In genomic region chr22:35547993-35548761, GRCh38 we compare ENCODE assay signal across 13 cellular contexts. TPM values are rescaled to one million over a fixed set of nuclear protein-coding genes. Genes with fewer than 3 reads are reported as not detected.
A peak's percentile ranks its signal among the peaks of the same experiment; 100 is the strongest.
DNase-seq lines count a peak whose midpoint lies in the region; ATAC-seq and TF ChIP-seq lines count a peak whose summit lies in the region.
"Had no signal": no experiment of that assay in that cellular context is flagged by ENCODE, and none has a peak within 500 bp of the region (broad histone marks: within the 10 kb centered on the region; RNA-seq: fewer than 3 reads in every experiment).

No MANE protein-coding gene starts in this region.

- peaks cover 18% of the 10 kb centered on the region for H3F3A ChIP-seq in neural progenitor cell (ENCODE audit: low read depth)

- ATAC-seq in GM21528 (IDR thresholded peaks at IDR 0.05; ENCODE audit: low FRiP score, unreplicated experiment) = no peak
- ATAC-seq in activated naive CD4-positive, alpha-beta T cell treated with anti-CD3 and anti-CD28 coated beads, Interleukin-2, amount 50 U/mL, for 72 hours = no peak

- no peaks in the 10 kb centered on the region for H4K20me1 ChIP-seq in neural progenitor cell (ENCODE audit: low read depth)

- H3K9ac ChIP-seq in neural progenitor cell = no peak overlapping the region

- H3K9me3 ChIP-seq in neural progenitor cell (ENCODE audit: low read depth) = no peaks in the 10 kb centered on the region

- H3K36me3 Mint-ChIP-seq in neural progenitor cell = no peaks in the 10 kb centered on the region
- H3K36me3 Mint-ChIP-seq in activated naive CD4-positive, alpha-beta T cell treated with anti-CD3 and anti-CD28 coated beads, Interleukin-2, amount 50 U/mL, for 72 hours = no peaks in the 10 kb centered on the region

- peak overlapping the region; percentile 16 for H3K4me2 ChIP-seq in neural progenitor cell

- no peak overlapping the region for H2AFZ ChIP-seq in neural progenitor cell (replicated peaks)

- POLR2A ChIA-PET in GM10248 (lab: Yijun Ruan, JAX) = no interaction called here

- H3K27ac Mint-ChIP-seq in neural progenitor cell = no peak overlapping the region
- H3K27ac Mint-ChIP-seq in activated naive CD4-positive, alpha-beta T cell treated with anti-CD3 and anti-CD28 coated beads, Interleukin-2, amount 50 U/mL, for 72 hours = no peak overlapping the region

- H3K79me2 ChIP-seq in neural progenitor cell (ENCODE audit: low read depth) = no peaks in the 10 kb centered on the region

- peaks cover 29% of the 10 kb centered on the region for H3K27me3 Mint-ChIP-seq in neural progenitor cell (ENCODE audit: insufficient read depth, low read depth)

- H3K27me3 ChIP-seq in neural progenitor cell = peaks cover 16% of the 10 kb centered on the region

- H3K9me3 Mint-ChIP-seq in neural progenitor cell = no peaks in the 10 kb centered on the region
- no peaks in the 10 kb centered on the region for H3K9me3 Mint-ChIP-seq in activated naive CD4-positive, alpha-beta T cell treated with anti-CD3 and anti-CD28 coated beads, Interleukin-2, amount 50 U/mL, for 72 hours

- H3K4me1 Mint-ChIP-seq in neural progenitor cell = peaks cover 33% of the 10 kb centered on the region

- DNase-seq in GM10248 (ENCODE audit: extremely low spot score) (no peak), NB4 (ENCODE audit: low read depth) (peak; percentile 28), choroid plexus epithelial cell (ENCODE audit: low read depth) (peak; percentile 20), neural progenitor cell (ENCODE audit: low spot score) (peak; percentile 56), EL (no peak), HCEC 1CT (no peak)
- DNase-seq in activated naive CD4-positive, alpha-beta T cell treated with anti-CD3 and anti-CD28 coated beads, Interleukin-2, amount 50 U/mL, for 72 hours (ENCODE audit: low spot score in 2 of 2) = no peak
- DNase-seq: mammary epithelial cell, NCI-H1092 treated with DMSO at 0.1 percent for 48 hours, NCI-H446 treated with DMSO at 0.1 percent for 48 hours, occipital lobe, T1000 had no signal

- H3K4me3 ChIP-seq in NB4 (ENCODE audit: low read depth, low read length) = no peak overlapping the region
- no peak overlapping the region for H3K4me3 ChIP-seq in choroid plexus epithelial cell (ENCODE audit: low read depth, low read length)
- H3K4me3 ChIP-seq in neural progenitor cell = no peak overlapping the region

- peak; percentile 6 for TF ChIP-seq CTCF in GM10248 (IDR thresholded peaks at IDR 0.05; ENCODE audit: control extremely low read depth, extremely low read depth, low read depth, missing control alignments)
- TF ChIP-seq CTCF in NB4 (IDR thresholded peaks at IDR 0.05; ENCODE audit: low read depth, low read length) = peak; percentile 48
- peak; percentile 49 for TF ChIP-seq CTCF in choroid plexus epithelial cell (conservative IDR thresholded peaks at IDR 0.05; ENCODE audit: low read depth, low read length)
- TF ChIP-seq CTCF in neural progenitor cell (IDR thresholded peaks at IDR 0.05) = peak; percentile 43

- CTCF ChIA-PET in GM10248 (lab: Yijun Ruan, JAX) = interaction anchor here (1.0 kb wide), 1 partner anchor 38 kb away, joined by 3 read pairs; no protein-coding TSS in a partner anchor

- TF ChIP-seq POLR2A in NB4 (IDR thresholded peaks at IDR 0.05; ENCODE audit: extremely low read depth, insufficient read length) = no peak

- H3K27ac ChIP-seq in neural progenitor cell = no peak overlapping the region

- H3K36me3 ChIP-seq in neural progenitor cell = no peaks in the 10 kb centered on the region

- H3K4me3 Mint-ChIP-seq in neural progenitor cell = no peak overlapping the region

- H3K4me1 ChIP-seq in neural progenitor cell = peaks cover 11% of the 10 kb centered on the region

RNA-seq across cellular contexts. Expression of gene RASD2, which starts 7.5 kb away (rescaled TPM):
- 0.04 and 0.19 TPM in 2 replicates for total RNA-seq in neural progenitor cell (ENCODE audit: low replicate concordance)
- total RNA-seq in activated naive CD4-positive, alpha-beta T cell treated with anti-CD3 and anti-CD28 coated beads, Interleukin-2, amount 50 U/mL, for 72 hours = under 1 TPM; 0.08 to 0.46 TPM

Comparison
In these comparisons a context has a peak if more than half of its experiments do, and no peak if none do; other contexts are left out.
1. DNase-seq: peak in NB4 (single experiment), choroid plexus epithelial cell (single experiment) and neural progenitor cell (single experiment); none in GM10248 (single experiment), EL (single experiment), activated naive CD4-positive, alpha-beta T cell treated with anti-CD3 and anti-CD28 coated beads, Interleukin-2, amount 50 U/mL, for 72 hours (0 of 2) and HCEC 1CT (single experiment).
2. Peak in every context shown above with its lines, with median percentiles within 50 percentile points of each other: CTCF ChIP-seq.